In the genomic region with DNA sequence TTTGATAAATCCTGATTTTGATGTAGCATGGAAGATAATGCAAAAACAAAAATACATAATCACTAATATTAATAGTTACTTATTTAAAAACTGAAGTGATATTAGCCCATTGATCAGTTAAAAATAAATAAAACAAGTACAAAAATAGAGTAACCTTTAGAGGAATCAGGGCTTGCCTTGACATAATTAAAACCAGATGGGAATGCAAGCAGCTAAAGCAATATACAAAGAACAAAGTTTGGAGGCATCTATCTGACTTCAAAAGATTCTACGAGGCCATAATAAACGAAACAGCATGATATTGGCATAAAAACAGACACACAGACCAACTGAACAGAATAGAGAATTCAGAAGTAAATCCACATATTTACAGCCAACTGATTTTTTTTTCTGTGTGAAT, we compare ENCODE assay signal across 15 cellular contexts.
"Had no signal": no experiment of that assay in that cellular context is flagged by ENCODE, and none has a peak within 500 bp of the region (broad histone marks: within the 10 kb centered on the region; RNA-seq: fewer than 3 reads in every experiment).

No MANE protein-coding gene starts in this region.

- H3K4me1 ChIP-seq: tibial artery, uterus had no signal

- H3K4me3 ChIP-seq: cardiac muscle cell, tibial artery, uterus had no signal

- ATAC-seq: activated naive CD4-positive, alpha-beta T cell treated with anti-CD3 and anti-CD28 coated beads, Interleukin-2, amount 50 U/mL, for 72 hours; effector memory CD8-positive, alpha-beta T cell; left ventricle myocardium superior; stimulated activated naive CD8-positive, alpha-beta T cell treated with anti-CD3 and anti-CD28 coated beads, Interleukin-15, Interleukin-2, amounts not matched to agents 100 U/mL and 50 U/mL, for 24 hours had no signal

- H3K27ac ChIP-seq: cardiac muscle cell, tibial artery, uterus had no signal

- H3K27me3 ChIP-seq: cardiac muscle cell, uterus had no signal

- DNase-seq: activated B cell treated with CpG ODN at 0.5 μM for 24 hours; activated CD4-positive, alpha-beta memory T cell treated with anti-CD3 and anti-CD28 coated beads for 36 hours; activated CD4-positive, alpha-beta T cell treated with anti-CD3 and anti-CD28 coated beads for 4 hours; activated gamma-delta T cell treated with Interleukin-2 at 50 U/mL for 16 hours; activated T-cell treated with anti-CD3 and anti-CD28 coated beads for 4 hours; effector memory CD8-positive, alpha-beta T cell; immature natural killer cell; left ventricle myocardium superior; stimulated activated naive CD8-positive, alpha-beta T cell treated with anti-CD3 and anti-CD28 coated beads, Interleukin-15, Interleukin-2, amounts not matched to agents 100 U/mL and 50 U/mL, for 24 hours; substantia nigra; T-helper 9 cell; tibial artery; uterus had no signal

- H3K36me3 ChIP-seq: cardiac muscle cell, tibial artery, uterus had no signal

- H3K9me3 ChIP-seq: tibial artery, uterus had no signal
